In genomic region chr3:177211503-177212277, GRCh38 we compare ENCODE assay signal across 11 cellular contexts. TPM values are rescaled to one million over a fixed set of nuclear protein-coding genes. Genes with fewer than 3 reads are reported as not detected.
DNase-seq lines count a peak whose midpoint lies in the region; TF ChIP-seq lines count a peak whose summit lies in the region.
"Had no signal": no experiment of that assay in that cellular context is flagged by ENCODE, and none has a peak within 500 bp of the region (broad histone marks: within the 10 kb centered on the region; RNA-seq: fewer than 3 reads in every experiment).

No MANE protein-coding gene starts in this region.

- no CpG with 5 or more reads among the region's 7 CpGs for WGBS in neuronal stem cell (ENCODE audit: extremely low coverage in 2 of 2, insufficient read length in 2 of 2, insufficient replicate concordance in 1 of 2), 2 donors

- H2BK15ac ChIP-seq in neuronal stem cell (ENCODE audit: low read length) = no peak overlapping the region

- H3K14ac ChIP-seq in neuronal stem cell (ENCODE audit: low read length) = no peak overlapping the region

- no peak overlapping the region for H2AK5ac ChIP-seq in neuronal stem cell (ENCODE audit: low read depth, low read length)

- H4K8ac ChIP-seq in neuronal stem cell (ENCODE audit: low read depth, low read length) = no peak overlapping the region

- no peak for TF ChIP-seq POLR2A in uterus (IDR thresholded peaks at IDR 0.05)

- no peak overlapping the region for H3K4ac ChIP-seq in neuronal stem cell (ENCODE audit: low read length)

- no peaks in the 10 kb centered on the region for H3K9me3 ChIP-seq in colonic mucosa
- H3K9me3 ChIP-seq in neuronal stem cell (replicated peaks in 1 of 2; ENCODE audit: control insufficient read depth in 2 of 2, insufficient read depth in 1 of 2, low read depth in 1 of 2, low read length in 2 of 2) = no peaks in the 10 kb centered on the region
- no peaks in the 10 kb centered on the region for H3K9me3 ChIP-seq in uterus

- no peak overlapping the region for H3K23ac ChIP-seq in neuronal stem cell (ENCODE audit: low read depth, low read length, poor library complexity)

- H2BK12ac ChIP-seq in neuronal stem cell (ENCODE audit: low read length) = no peak overlapping the region

- H3K9ac ChIP-seq in colonic mucosa (ENCODE audit: low read depth in 2 of 2, low read length in 2 of 2) (peak overlapping the region in 1 of 2 donors; percentile 74), neuronal stem cell (ENCODE audit: low read depth, low read length, poor library complexity) (no peak overlapping the region)

- H3K4me2 ChIP-seq in neuronal stem cell (ENCODE audit: insufficient read depth, low read length, poor library complexity, severe bottlenecking) = no peak overlapping the region

- no peak overlapping the region for H2BK5ac ChIP-seq in neuronal stem cell (ENCODE audit: low read length)

- DNase-seq in NOMO-1 (lab: John Stamatoyannopoulos, UW; ENCODE audit: unreplicated experiment in 2 of 2) (peak; percentile 45 to 65), NOMO-1 treated with dmso at 0.1 percent for 144 hours (lab: John Stamatoyannopoulos, UW; ENCODE audit: unreplicated experiment) (no peak), NCI-H2107 (lab: John Stamatoyannopoulos, UW) (peak; percentile 74), colonic mucosa (peak; percentile 93), neuronal stem cell (ENCODE audit: low spot score) (no peak), uterus (no peak), LoVo (ENCODE audit: low spot score) (no peak), cardiac septum (ENCODE audit: low spot score) (no peak)
- DNase-seq: activated CD4-positive, CD25-positive, alpha-beta regulatory T cell treated with anti-CD3 and anti-CD28 coated beads, Interleukin-2, amount 50 U/mL, for 72 hours; activated naive CD4-positive, alpha-beta T cell treated with anti-CD3 and anti-CD28 coated beads, Interleukin-2, amount 10 ng/mL, durations not matched to agents 7 days and 5 days; GF-D8 had no signal

- peak overlapping the region; percentile 51 for H2AFZ ChIP-seq in neuronal stem cell (ENCODE audit: low read length)

- H3K4me1 ChIP-seq in colonic mucosa = peaks cover 13% of the 10 kb centered on the region
- no peaks in the 10 kb centered on the region for H3K4me1 ChIP-seq in neuronal stem cell (ENCODE audit: control insufficient read depth in 2 of 2, insufficient read depth in 1 of 2, low read depth in 1 of 2, low read length in 2 of 2)
- H3K4me1 ChIP-seq in uterus = no peaks in the 10 kb centered on the region

- no peak overlapping the region for H4K91ac ChIP-seq in neuronal stem cell (ENCODE audit: low read depth, low read length, poor library complexity)

- no peak overlapping the region for H2BK120ac ChIP-seq in neuronal stem cell (ENCODE audit: low read depth, low read length)

- H3K4me3 ChIP-seq in colonic mucosa (no peak overlapping the region), neuronal stem cell (ENCODE audit: low read length in 2 of 2) (no peak overlapping the region), uterus (no peak overlapping the region)

- intact Hi-C loops in colonic mucosa (cut with DNase I) = no loop called here
- intact Hi-C loops in uterus (cut with DNase I; ENCODE audit: low total_unique reads) = no loop called here
- intact Hi-C loops in cardiac septum (cut with DNase I) = no loop called here

- H3K18ac ChIP-seq in neuronal stem cell (ENCODE audit: low read length) = no peak overlapping the region

- H3K27ac ChIP-seq in colonic mucosa (peak overlapping the region; percentile 87), neuronal stem cell (replicated peaks; ENCODE audit: low read length) (no peak overlapping the region), uterus (no peak overlapping the region)

- H3K27me3 ChIP-seq in colonic mucosa (no peaks in the 10 kb centered on the region), neuronal stem cell (ENCODE audit: control insufficient read depth in 3 of 3, insufficient read depth in 3 of 3, low read depth in 1 of 3, low read length in 3 of 3) (no peaks in the 10 kb centered on the region), uterus (no peaks in the 10 kb centered on the region)

- no peak for TF ChIP-seq CTCF in colonic mucosa (IDR thresholded peaks at IDR 0.05)
- TF ChIP-seq CTCF in uterus (IDR thresholded peaks at IDR 0.05) = no peak

- H3K79me1 ChIP-seq in neuronal stem cell (ENCODE audit: low read depth, low read length) = no peaks in the 10 kb centered on the region

- no peaks in the 10 kb centered on the region for H3K36me3 ChIP-seq in colonic mucosa
- H3K36me3 ChIP-seq in neuronal stem cell (replicated peaks in 1 of 2; ENCODE audit: control insufficient read depth in 2 of 2, insufficient read depth in 2 of 2, low read length in 2 of 2) = no peaks in the 10 kb centered on the region
- H3K36me3 ChIP-seq in uterus = no peaks in the 10 kb centered on the region

RNA-seq across cellular contexts. Expression of gene TBL1XR1, which starts 14.4 kb away (rescaled TPM):
- total RNA-seq in colonic mucosa (100 to 1,000 TPM; 202 to 226 TPM), uterus (100 to 1,000 TPM in 2 of 4 donors, 10 to 100 TPM in 2; 55.6 to 281 (median 102) TPM), cardiac septum (164 TPM)
- 54.4 TPM for polyA plus RNA-seq in neuronal stem cell (2013, experiment 1 of 2)
- polyA plus RNA-seq in neuronal stem cell (2013, experiment 2 of 2) = 59.6 TPM

Comparison
In these comparisons a context has a peak if more than half of its experiments do, and no peak if none do; other contexts are left out.
1. DNase-seq: peak in NOMO-1 (2 of 2), NCI-H2107 (single experiment) and colonic mucosa (single experiment); none in NOMO-1 treated with dmso at 0.1 percent for 144 hours (single experiment), neuronal stem cell (single experiment), uterus (0 of 2), LoVo (single experiment) and cardiac septum (single experiment).